ENCODE assay signal across 7 cellular contexts in genomic region chr1:247171875-247172563, GRCh38. TPM values are rescaled to one million over a fixed set of nuclear protein-coding genes. Genes with fewer than 3 reads are reported as not detected.
A peak's percentile ranks its signal among the peaks of the same experiment; 100 is the strongest.
DNase-seq lines count a peak whose midpoint lies in the region; ATAC-seq and TF ChIP-seq lines count a peak whose summit lies in the region.
"Not testable (repeated sequence)": the region's sequence is repeated elsewhere in the genome, so short reads cannot be mapped to it uniquely, and the experiment has no call there.

Gene ZNF124, minus strand, starts transcription at chr1:247172020. Its CDS starts 143 bp downstream, at chr1:247171877.

- H3K27ac ChIP-seq in Peyer's patch = not testable (repeated sequence)
- peak within 1 kb of the TSS; percentile 72 for H3K27ac ChIP-seq in neutrophil

- not testable (repeated sequence) for H3K9me3 Mint-ChIP-seq in activated naive CD8-positive, alpha-beta T cell treated with anti-CD3 and anti-CD28 coated beads, Interleukin-2, amount 10 ng/mL, durations not matched to agents 7 days and 5 days; glutamatergic neuron (ENCODE audit: unreplicated experiment)

- POLR2A ChIA-PET in activated naive CD8-positive, alpha-beta T cell treated with anti-CD3 and anti-CD28 coated beads, Interleukin-2, amount 10 ng/mL, durations not matched to agents 7 days and 5 days (lab: Charles Lee) = not testable (repeated sequence)

- ATAC-seq in GM18873 (IDR thresholded peaks at IDR 0.05; ENCODE audit: low FRiP score, unreplicated experiment) (peak; percentile 98), HG02571 (IDR thresholded peaks at IDR 0.05; ENCODE audit: unreplicated experiment) (peak; percentile 99), HG03521 (IDR thresholded peaks at IDR 0.05; ENCODE audit: unreplicated experiment) (peak; percentile 98)
- ATAC-seq in activated naive CD8-positive, alpha-beta T cell treated with anti-CD3 and anti-CD28 coated beads, Interleukin-2, amount 10 ng/mL, durations not matched to agents 7 days and 5 days (ENCODE audit: low read depth) = peak; percentile 97

- not testable (repeated sequence) for H3K4me1 Mint-ChIP-seq in activated naive CD8-positive, alpha-beta T cell treated with anti-CD3 and anti-CD28 coated beads, Interleukin-2, amount 10 ng/mL, durations not matched to agents 7 days and 5 days; glutamatergic neuron (ENCODE audit: low read depth, unreplicated experiment)

- not testable (repeated sequence) for H3K4me3 ChIP-seq in Peyer's patch; neutrophil (ENCODE audit: low read depth in 1 of 2, low read length in 1 of 2)

- H3K4me1 ChIP-seq in Peyer's patch = not testable (repeated sequence)
- H3K4me1 ChIP-seq in neutrophil (ENCODE audit: control insufficient read depth in 1 of 2, insufficient read depth in 1 of 2, low read depth in 1 of 2, low read length in 1 of 2) = peaks cover 16 to 29% of the 10 kb centered on the region in 2 experiments

- H3K27ac Mint-ChIP-seq in activated naive CD8-positive, alpha-beta T cell treated with anti-CD3 and anti-CD28 coated beads, Interleukin-2, amount 10 ng/mL, durations not matched to agents 7 days and 5 days; glutamatergic neuron (ENCODE audit: unreplicated experiment): not testable (repeated sequence)

- not testable (repeated sequence) for H3K27me3 ChIP-seq in Peyer's patch, neutrophil

- not testable (repeated sequence) for H3K27me3 Mint-ChIP-seq in activated naive CD8-positive, alpha-beta T cell treated with anti-CD3 and anti-CD28 coated beads, Interleukin-2, amount 10 ng/mL, durations not matched to agents 7 days and 5 days; glutamatergic neuron (ENCODE audit: unreplicated experiment)

- not testable (repeated sequence) for TF ChIP-seq CTCF in Peyer's patch (IDR thresholded peaks at IDR 0.05); glutamatergic neuron (IDR thresholded peaks at IDR 0.05; ENCODE audit: partially characterized antibody, unreplicated experiment); neutrophil (IDR thresholded peaks at IDR 0.05)

- not testable (repeated sequence) for H3K4me3 Mint-ChIP-seq in activated naive CD8-positive, alpha-beta T cell treated with anti-CD3 and anti-CD28 coated beads, Interleukin-2, amount 10 ng/mL, durations not matched to agents 7 days and 5 days; glutamatergic neuron (ENCODE audit: unreplicated experiment)

- not testable (repeated sequence) for TF ChIP-seq POLR2A in Peyer's patch (IDR thresholded peaks at IDR 0.05)

- not testable (repeated sequence) for H3K9me3 ChIP-seq in Peyer's patch, neutrophil

- H3K36me3 Mint-ChIP-seq in activated naive CD8-positive, alpha-beta T cell treated with anti-CD3 and anti-CD28 coated beads, Interleukin-2, amount 10 ng/mL, durations not matched to agents 7 days and 5 days = peaks cover 34% of the 10 kb centered on the region
- peaks cover 17% of the 10 kb centered on the region for H3K36me3 Mint-ChIP-seq in glutamatergic neuron (ENCODE audit: unreplicated experiment)

- not testable (repeated sequence) for H3K36me3 ChIP-seq in Peyer's patch, neutrophil

- DNase-seq in Peyer's patch; activated naive CD8-positive, alpha-beta T cell treated with anti-CD3 and anti-CD28 coated beads, Interleukin-2, amount 10 ng/mL, durations not matched to agents 7 days and 5 days; glutamatergic neuron: not testable (repeated sequence)

RNA-seq across cellular contexts. Expression of gene ZNF124, which starts in this region (rescaled TPM):
- total RNA-seq in Peyer's patch (10 to 100 TPM; 21.1 to 66.0 (median 34.7) TPM), glutamatergic neuron (ENCODE audit: unreplicated experiment) (137 TPM)
- 10 to 100 TPM; 28.6 to 29.0 TPM for total RNA-seq in activated naive CD8-positive, alpha-beta T cell treated with anti-CD3 and anti-CD28 coated beads, Interleukin-2, amount 10 ng/mL, durations not matched to agents 7 days and 5 days
